1 cellular context compared by ENCODE assay signal in the genomic region with DNA sequence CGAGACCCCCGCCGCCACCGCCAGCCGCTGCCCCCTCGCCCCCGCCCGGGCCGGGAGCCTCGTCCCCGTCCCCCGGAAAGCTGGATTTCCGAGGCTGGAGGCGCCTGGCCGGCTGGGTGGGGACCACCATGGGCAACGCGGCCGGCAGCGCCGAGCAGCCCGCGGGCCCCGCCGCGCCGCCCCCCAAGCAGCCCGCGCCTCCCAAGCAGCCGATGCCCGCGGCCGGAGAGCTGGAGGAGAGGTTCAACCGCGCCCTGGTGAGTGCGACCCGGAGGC.
A peak's percentile ranks its signal among the peaks of the same experiment; 100 is the strongest.
TF ChIP-seq lines count a peak whose summit lies in the region.

No MANE protein-coding gene starts in this region.

TF ChIP-seq in K562, 482 proteins besides CTCF, POLR2A, EP300 and RAD21:
- no peak for TF ChIP-seq SP1 (CRISPR knock-in tag; IDR thresholded peaks at IDR 0.05)
- TF ChIP-seq, protein P1, sequence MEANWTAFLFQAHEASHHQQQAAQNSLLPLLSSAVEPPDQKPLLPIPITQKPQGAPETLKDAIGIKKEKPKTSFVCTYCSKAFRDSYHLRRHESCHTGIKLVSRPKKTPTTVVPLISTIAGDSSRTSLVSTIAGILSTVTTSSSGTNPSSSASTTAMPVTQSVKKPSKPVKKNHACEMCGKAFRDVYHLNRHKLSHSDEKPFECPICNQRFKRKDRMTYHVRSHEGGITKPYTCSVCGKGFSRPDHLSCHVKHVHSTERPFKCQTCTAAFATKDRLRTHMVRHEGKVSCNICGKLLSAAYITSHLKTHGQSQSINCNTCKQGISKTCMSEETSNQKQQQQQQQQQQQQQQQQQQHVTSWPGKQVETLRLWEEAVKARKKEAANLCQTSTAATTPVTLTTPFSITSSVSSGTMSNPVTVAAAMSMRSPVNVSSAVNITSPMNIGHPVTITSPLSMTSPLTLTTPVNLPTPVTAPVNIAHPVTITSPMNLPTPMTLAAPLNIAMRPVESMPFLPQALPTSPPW (CRISPR knock-in tag; IDR thresholded peaks at IDR 0.05): peak; percentile 64; the same call in 1 of the 2 replicates
TF ChIP-seq in K562: peak in this region for 1.
